12 cellular contexts compared by ENCODE assay signal in genomic region chr5:171845857-171846785, GRCh38.
A peak's percentile ranks its signal among the peaks of the same experiment; 100 is the strongest.
DNase-seq lines count a peak whose midpoint lies in the region; ATAC-seq, FAIRE-seq and TF ChIP-seq lines count a peak whose summit lies in the region.
"Had no signal": no experiment of that assay in that cellular context is flagged by ENCODE, and none has a peak within 500 bp of the region (broad histone marks: within the 10 kb centered on the region; RNA-seq: fewer than 3 reads in every experiment).

No MANE protein-coding gene starts in this region.

- H3K9me3 ChIP-seq in breast epithelium (no peaks in the 10 kb centered on the region), adipocyte (ENCODE audit: control insufficient read depth, low read length) (no peaks in the 10 kb centered on the region), upper lobe of right lung (no peaks in the 10 kb centered on the region), uterus (no peaks in the 10 kb centered on the region)
- H3K9me3 ChIP-seq: SJCRH30, upper lobe of left lung had no signal

- no peaks in the 10 kb centered on the region for H3K27me3 Mint-ChIP-seq in MCF 10A (ENCODE audit: insufficient read depth, unreplicated experiment)

- no TSS peak for BruUV-seq in MCF 10A (replicated peaks; lab: Mats Ljungman, UMichigan)

- FAIRE-seq in D721Med (lab: Jason Lieb, UNC), result no peak

- no peaks in the 10 kb centered on the region for H3K27me3 ChIP-seq in breast epithelium
- H3K27me3 ChIP-seq in adipocyte (replicated peaks; ENCODE audit: control insufficient read depth, insufficient read depth, low read length), result no peaks in the 10 kb centered on the region
- no peaks in the 10 kb centered on the region for H3K27me3 ChIP-seq in upper lobe of right lung
- H3K27me3 ChIP-seq in uterus, result no peaks in the 10 kb centered on the region
- H3K27me3 ChIP-seq: SJCRH30, upper lobe of left lung had no signal

- peak; percentile 59 for ATAC-seq in left ventricle myocardium superior
- ATAC-seq in upper lobe of right lung, result peak; percentile 8

- CTCF ChIA-PET in MCF 10A (lab: Yijun Ruan, JAX), result interaction anchor here (0.6 to 2.9 kb wide), 11 partner anchors 8 to 440 kb away, joined by 3 to 27 read pairs (median 4); partner anchors contain the start of gene FGF18

- intact Hi-C loops in MCF 10A (cut with micrococcal nuclease) (loop anchor here (2.0 kb wide), 2 partner anchors 361 to 427 kb away; partner anchors contain the start of gene FGF18), breast epithelium (cut with DNase I; ENCODE audit: low total_unique reads) (no loop called here), left ventricle myocardium superior (cut with micrococcal nuclease) (no loop called here), upper lobe of right lung (cut with DNase I) (no loop called here), uterus (cut with DNase I; ENCODE audit: low total_unique reads) (no loop called here)

- H3K27ac ChIP-seq in breast epithelium (no peak overlapping the region), upper lobe of right lung (no peak overlapping the region), uterus (no peak overlapping the region)
- H3K27ac ChIP-seq: SJCRH30, upper lobe of left lung had no signal

- H3K9ac ChIP-seq in adipocyte (ENCODE audit: low read length), result no peak overlapping the region

- DNase-seq in MCF 10A (ENCODE audit: unreplicated experiment) (peak; percentile 55), breast epithelium (ENCODE audit: low spot score in 2 of 2) (no peak), adipocyte (ENCODE audit: low read depth) (peak; percentile 37), left ventricle myocardium superior (peak; percentile 78), upper lobe of right lung (no peak), uterus (no peak), D721Med (ENCODE audit: insufficient read length, low spot score) (no peak)
- DNase-seq in activated CD4-positive, CD25-positive, alpha-beta regulatory T cell treated with anti-CD3 and anti-CD28 coated beads, Interleukin-2, amount 50 U/mL, for 72 hours, result no peak
- DNase-seq: aorta, nephron progenitor cell, SJCRH30 had no signal

- POLR2A ChIA-PET in MCF 10A (lab: Yijun Ruan, JAX), result interaction anchor here (0.8 to 1.2 kb wide), 3 partner anchors 190 to 428 kb away, joined by 3 to 4 read pairs (median 4); partner anchors contain the start of gene FGF18

- TF ChIP-seq CTCF in MCF 10A (IDR thresholded peaks at IDR 0.05; ENCODE audit: unreplicated experiment) (peak; percentile 1), breast epithelium (IDR thresholded peaks at IDR 0.05) (no peak), upper lobe of right lung (IDR thresholded peaks at IDR 0.05) (no peak), uterus (IDR thresholded peaks at IDR 0.05) (no peak), D721Med (IDR thresholded peaks at IDR 0.05; ENCODE audit: insufficient read depth, missing control alignments) (no peak)

- H3K9me3 Mint-ChIP-seq in MCF 10A (ENCODE audit: unreplicated experiment), result no peaks in the 10 kb centered on the region
- H3K9me3 Mint-ChIP-seq: nephron progenitor cell had no signal

- no peaks in the 10 kb centered on the region for H3K4me1 Mint-ChIP-seq in MCF 10A (ENCODE audit: insufficient read depth, unreplicated experiment)

- H3K4me3 ChIP-seq in breast epithelium, result no peak overlapping the region
- no peak overlapping the region for H3K4me3 ChIP-seq in adipocyte (ENCODE audit: low read length)
- no peak overlapping the region for H3K4me3 ChIP-seq in upper lobe of right lung
- H3K4me3 ChIP-seq in uterus, result no peak overlapping the region
- H3K4me3 ChIP-seq: SJCRH30, upper lobe of left lung had no signal

- no peak overlapping the region for H3K27ac Mint-ChIP-seq in MCF 10A (ENCODE audit: low read depth, unreplicated experiment)

- H3K4me1 ChIP-seq in breast epithelium, result no peaks in the 10 kb centered on the region
- peaks cover 39% of the 10 kb centered on the region for H3K4me1 ChIP-seq in adipocyte (ENCODE audit: control insufficient read depth, insufficient read depth, low read length)
- H3K4me1 ChIP-seq in upper lobe of right lung, result peaks cover 9% of the 10 kb centered on the region
- no peaks in the 10 kb centered on the region for H3K4me1 ChIP-seq in uterus
- H3K4me1 ChIP-seq: SJCRH30 had no signal

- no peak overlapping the region for H3K4me3 Mint-ChIP-seq in MCF 10A (ENCODE audit: unreplicated experiment)
- H3K4me3 Mint-ChIP-seq: nephron progenitor cell had no signal

- no peaks in the 10 kb centered on the region for H3K36me3 ChIP-seq in breast epithelium
- H3K36me3 ChIP-seq in adipocyte (ENCODE audit: control insufficient read depth, insufficient read depth, low read length, severe bottlenecking), result no peaks in the 10 kb centered on the region
- H3K36me3 ChIP-seq in upper lobe of right lung, result no peaks in the 10 kb centered on the region
- no peaks in the 10 kb centered on the region for H3K36me3 ChIP-seq in uterus
- H3K36me3 ChIP-seq: SJCRH30, upper lobe of left lung had no signal

- H3K36me3 Mint-ChIP-seq in MCF 10A (ENCODE audit: insufficient read depth, unreplicated experiment), result no peaks in the 10 kb centered on the region

- TF ChIP-seq POLR2A in breast epithelium (IDR thresholded peaks at IDR 0.05) (no peak), uterus (IDR thresholded peaks at IDR 0.05) (no peak)

Comparison
In these comparisons a context has a peak if more than half of its experiments do, and no peak if none do; other contexts are left out.
1. DNase-seq: peak in MCF 10A (single experiment), adipocyte (single experiment) and left ventricle myocardium superior (single experiment); none in breast epithelium (0 of 2), upper lobe of right lung (single experiment), activated CD4-positive, CD25-positive, alpha-beta regulatory T cell treated with anti-CD3 and anti-CD28 coated beads, Interleukin-2, amount 50 U/mL, for 72 hours (single experiment), uterus (0 of 2) and D721Med (single experiment).